ENCODE assay signal across 24 cellular contexts in genomic region chr17:69246202-69246601, GRCh38. TPM values are rescaled to one million over a fixed set of nuclear protein-coding genes. Genes with fewer than 3 reads are reported as not detected.
"Had no signal": no experiment of that assay in that cellular context is flagged by ENCODE, and none has a peak within 500 bp of the region (broad histone marks: within the 10 kb centered on the region; RNA-seq: fewer than 3 reads in every experiment).

No MANE protein-coding gene starts in this region.

- H3K4me3 ChIP-seq: coronary artery, dorsolateral prefrontal cortex, esophagus muscularis mucosa had no signal

- H3K36me3 ChIP-seq: brain microvascular endothelial cell had no signal

- FAIRE-seq: astrocyte, bronchial epithelial cell had no signal

- H3K27ac ChIP-seq: brain microvascular endothelial cell, coronary artery, esophagus muscularis mucosa had no signal

- H3K4me1 ChIP-seq: esophagus muscularis mucosa had no signal

- H3K9me3 ChIP-seq: esophagus muscularis mucosa had no signal

- ATAC-seq: activated CD4-positive, alpha-beta T cell treated with anti-CD3 and anti-CD28 coated beads for 36 hours; activated CD8-positive, alpha-beta memory T cell treated with anti-CD3 and anti-CD28 coated beads, Interleukin-2, amount 10 ng/mL, durations not matched to agents 7 days and 5 days; activated CD8-positive, alpha-beta T cell treated with anti-CD3 and anti-CD28 coated beads, Interleukin-2, amount 10 ng/mL, durations not matched to agents 7 days and 5 days; activated T-helper 17 cell treated with anti-CD3 and anti-CD28 coated beads, Interleukin-2, amount 50 U/mL, for 72 hours had no signal

- H3K27me3 ChIP-seq: brain microvascular endothelial cell, dorsolateral prefrontal cortex, esophagus muscularis mucosa had no signal

- DNase-seq: activated CD4-positive, alpha-beta memory T cell treated with anti-CD3 and anti-CD28 coated beads for 36 hours; activated CD4-positive, alpha-beta T cell treated with anti-CD3 and anti-CD28 coated beads for 36 hours; activated CD4-positive, alpha-beta T cell treated with anti-CD3 and anti-CD28 coated beads, Interleukin-2, amount 10 ng/mL, durations not matched to agents 24 days and 14 days; activated CD4-positive, CD25-positive, alpha-beta regulatory T cell; activated CD4-positive, CD25-positive, alpha-beta regulatory T cell treated with anti-CD3 and anti-CD28 coated beads, Interleukin-2, amount 50 U/mL, for 72 hours; activated CD8-positive, alpha-beta memory T cell treated with anti-CD3 and anti-CD28 coated beads, Interleukin-2, amount 10 ng/mL, durations not matched to agents 7 days and 5 days; activated CD8-positive, alpha-beta memory T cell treated with anti-CD3 and anti-CD28 coated beads, Interleukin-2, amount 50 U/mL, for 4 hours; activated CD8-positive, alpha-beta T cell treated with anti-CD3 and anti-CD28 coated beads, Interleukin-2, amount 10 ng/mL, durations not matched to agents 7 days and 5 days; activated effector memory CD4-positive, alpha-beta T cell treated with Interleukin-2 at 50 U/mL for 16 hours; activated gamma-delta T cell treated with Interleukin-2 at 50 U/mL for 16 hours; activated naive CD4-positive, alpha-beta T cell treated with anti-CD3 and anti-CD28 coated beads, Interleukin-2, amount 50 U/mL, for 16 hours; activated naive CD4-positive, alpha-beta T cell treated with Interleukin-2 at 50 U/mL for 16 hours; activated T-cell treated with anti-CD3 and anti-CD28 coated beads for 4 hours; activated T-cell treated with anti-CD3 and anti-CD28 coated beads, Interleukin-2, amount 50 U/mL, for 24 hours; brain microvascular endothelial cell; dorsolateral prefrontal cortex; effector memory CD4-positive, alpha-beta T cell; endodermal cell; head of caudate nucleus had no signal

RNA-seq across cellular contexts. Expression of gene ABCA10, which starts 17.6 kb away (rescaled TPM):
- total RNA-seq: endodermal cell had no signal
